Comparison of ENCODE assay signal across 9 cellular contexts in genomic region chr1:218585565-218586184, GRCh38.
DNase-seq lines count a peak whose midpoint lies in the region; ATAC-seq and TF ChIP-seq lines count a peak whose summit lies in the region.
"Had no signal": no experiment of that assay in that cellular context is flagged by ENCODE, and none has a peak within 500 bp of the region (broad histone marks: within the 10 kb centered on the region; RNA-seq: fewer than 3 reads in every experiment).

No MANE protein-coding gene starts in this region.

- in situ Hi-C loops in Panc1 (cut with HindIII; ENCODE audit: low pct_unique_long_range_greater_than_20kb, low sequenced_read_pairs) = no loop called here

- H3K27me3 ChIP-seq in Panc1 (ENCODE audit: control insufficient read depth, insufficient read depth, low read length) (no peaks in the 10 kb centered on the region), suprapubic skin (no peaks in the 10 kb centered on the region)

- POLR2A ChIA-PET in Panc1 (lab: Charles Lee) = no interaction called here

- no peak for TF ChIP-seq POLR2A in suprapubic skin (IDR thresholded peaks at IDR 0.05)

- no peaks in the 10 kb centered on the region for H3K36me3 ChIP-seq in Panc1 (ENCODE audit: control insufficient read depth, insufficient read depth, low read length)
- no peaks in the 10 kb centered on the region for H3K36me3 ChIP-seq in suprapubic skin

- peak; percentile 77 for DNase-seq in HCEC 1CT
- DNase-seq in Panc1 (ENCODE audit: low read depth, low spot score) = peak; percentile 80
- peak; percentile 87 for DNase-seq in fibroblast of mammary gland (ENCODE audit: low read depth)
- DNase-seq in retinal pigment epithelial cell (ENCODE audit: low read depth) = peak; percentile 93
- no peak for DNase-seq in stimulated activated CD8-positive, alpha-beta memory T cell treated with anti-CD3 and anti-CD28 coated beads, Interleukin-4, amount 100 ng/mL, for 48 hours
- DNase-seq in suprapubic skin (ENCODE audit: low spot score in 2 of 2) = no peak
- no peak for DNase-seq in activated CD4-positive, alpha-beta T cell treated with anti-CD3 and anti-CD28 coated beads for 4 hours
- DNase-seq: activated CD4-positive, alpha-beta memory T cell treated with anti-CD3 and anti-CD28 coated beads, Interleukin-2, amount 10 ng/mL, durations not matched to agents 7 days and 5 days had no signal

- H3K4me3 ChIP-seq in Panc1 (ENCODE audit: low read depth in 2 of 2, low read length in 2 of 2) (peak overlapping the region in 1 of 2 experiments; percentile 14; a peak in 1 of 4 replicates), fibroblast of mammary gland (ENCODE audit: control insufficient read depth, low read depth, low read length) (no peak overlapping the region), retinal pigment epithelial cell (ENCODE audit: low read length) (no peak overlapping the region), suprapubic skin (no peak overlapping the region)

- peak; percentile 96 for ATAC-seq in Panc1
- ATAC-seq in GM21515 (IDR thresholded peaks at IDR 0.05; ENCODE audit: unreplicated experiment) = no peak

- peaks cover 35% of the 10 kb centered on the region for H3K9me3 ChIP-seq in Panc1 (ENCODE audit: control insufficient read depth, insufficient read depth, low read depth, low read length)
- no peaks in the 10 kb centered on the region for H3K9me3 ChIP-seq in suprapubic skin

- peak overlapping the region; percentile 92 for H3K27ac ChIP-seq in Panc1 (ENCODE audit: low read length)
- H3K27ac ChIP-seq in suprapubic skin = no peak overlapping the region

- BruUV-seq in Panc1 (replicated peaks; lab: Mats Ljungman, UMichigan) = TSS peak; percentile 84

- CTCF ChIA-PET in Panc1 (lab: Charles Lee) = no interaction called here

- TF ChIP-seq CTCF in Panc1 (IDR thresholded peaks at IDR 0.05) = no peak
- TF ChIP-seq CTCF in fibroblast of mammary gland (conservative IDR thresholded peaks at IDR 0.05; ENCODE audit: control insufficient read depth, insufficient read depth, low read depth, low read length) = no peak
- no peak for TF ChIP-seq CTCF in retinal pigment epithelial cell (conservative IDR thresholded peaks at IDR 0.05; ENCODE audit: low read depth, low read length)
- TF ChIP-seq CTCF in suprapubic skin (IDR thresholded peaks at IDR 0.05) = no peak

- TF ChIP-seq EP300 in suprapubic skin (IDR thresholded peaks at IDR 0.05) = no peak

- H3K4me1 ChIP-seq in Panc1 (ENCODE audit: control insufficient read depth, insufficient read depth, low read length) (peaks cover 23% of the 10 kb centered on the region), suprapubic skin (no peaks in the 10 kb centered on the region)

- intact Hi-C loops in Panc1 (cut with micrococcal nuclease; ENCODE audit: unreplicated experiment) = no loop called here

- 60% methylated on average over 9 of the region's 9 CpGs for WGBS in suprapubic skin

Comparison
In these comparisons a context has a peak if more than half of its experiments do, and no peak if none do; other contexts are left out.
1. DNase-seq: peak in HCEC 1CT (single experiment), Panc1 (single experiment), fibroblast of mammary gland (single experiment) and retinal pigment epithelial cell (single experiment); none in stimulated activated CD8-positive, alpha-beta memory T cell treated with anti-CD3 and anti-CD28 coated beads, Interleukin-4, amount 100 ng/mL, for 48 hours (single experiment), suprapubic skin (0 of 2) and activated CD4-positive, alpha-beta T cell treated with anti-CD3 and anti-CD28 coated beads for 4 hours (0 of 2).